Comparison of ENCODE assay signal across 1 cellular context in genomic region chr5:143445726-143446125, GRCh38.
TF ChIP-seq lines count a peak whose summit lies in the region.

No MANE protein-coding gene starts in this region.

TF ChIP-seq in IMR-90, 13 proteins besides CTCF, POLR2A, EP300 and RAD21 (continued from another document):
- TF ChIP-seq ELK1 (IDR thresholded peaks at IDR 0.05; ENCODE audit: borderline replicate concordance, low read depth, low read length) (no peak), FOS (IDR thresholded peaks at IDR 0.05; ENCODE audit: low read depth, low read length) (no peak), BHLHE40 (IDR thresholded peaks at IDR 0.05; ENCODE audit: low read depth, low read length) (no peak), USF2 (IDR thresholded peaks at IDR 0.05; ENCODE audit: low read depth, low read length) (no peak), SMC3 (IDR thresholded peaks at IDR 0.05; ENCODE audit: low read depth, low read length) (no peak)
